ENCODE assay signal across 1 cellular context in genomic region chr3:45864760-45865567, GRCh38.
TF ChIP-seq lines count a peak whose summit lies in the region.

No MANE protein-coding gene starts in this region.

TF ChIP-seq in GM12878, 131 proteins besides CTCF, POLR2A, EP300 and RAD21 (continued from another document and continues in another):
- TF ChIP-seq NKRF (conservative IDR thresholded peaks at IDR 0.05) (no peak; the same call in 1 of the 2 replicates), CUX1 (IDR thresholded peaks at IDR 0.05; ENCODE audit: insufficient replicate concordance, low read depth, low read length) (peak; percentile 93), YBX1 (IDR thresholded peaks at IDR 0.05) (no peak), PRDM15 (CRISPR knock-in tag; IDR thresholded peaks at IDR 0.05) (no peak), IRF4 (IDR thresholded peaks at IDR 0.05; ENCODE audit: low read depth, low read length) (peak; percentile 100), HDGF (IDR thresholded peaks at IDR 0.05) (no peak; the same call in 1 of the 2 replicates), ZNF384 (IDR thresholded peaks at IDR 0.05; ENCODE audit: borderline replicate concordance, low read depth, low read length) (no peak; the same call in 1 of the 2 replicates), ZNF24 (IDR thresholded peaks at IDR 0.05) (peak; percentile 96), ZBTB40 (IDR thresholded peaks at IDR 0.05; ENCODE audit: borderline replicate concordance) (0 out of 2 replicates have a peak, but pooled peaks have one; percentile 41), SREBF2 (IDR thresholded peaks at IDR 0.05; ENCODE audit: low read length) (no peak), ASH2L (IDR thresholded peaks at IDR 0.05; ENCODE audit: borderline replicate concordance, low read depth) (no peak), CHD2 (IDR thresholded peaks at IDR 0.05; ENCODE audit: borderline replicate concordance, low read depth, low read length) (peak; percentile 70; the same call in 1 of the 2 replicates), FOXK2 (IDR thresholded peaks at IDR 0.05) (no peak), NR2C2 (IDR thresholded peaks at IDR 0.05; ENCODE audit: borderline replicate concordance, control insufficient read depth, insufficient read length, low read depth) (no peak), BHLHE40 (IDR thresholded peaks at IDR 0.05; ENCODE audit: borderline replicate concordance in 1 of 2, low read depth in 2 of 2, low read length in 1 of 2) (peak; percentile 92 to 94), PKNOX1 (IDR thresholded peaks at IDR 0.05) (peak; percentile 70), BCL3 (IDR thresholded peaks at IDR 0.05; ENCODE audit: borderline replicate concordance, insufficient read depth, low read depth, low read length, poor library complexity, severe bottlenecking) (peak; percentile 99), NR2F1 (conservative IDR thresholded peaks at IDR 0.05) (peak; percentile 100), TAF1 (IDR thresholded peaks at IDR 0.05; ENCODE audit: borderline replicate concordance, low read depth, low read length) (no peak), ZNF622 (IDR thresholded peaks at IDR 0.05) (no peak), SMAD5 (IDR thresholded peaks at IDR 0.05; ENCODE audit: low read depth) (no peak), USF2 (IDR thresholded peaks at IDR 0.05; ENCODE audit: borderline replicate concordance, low read depth, low read length) (no peak), CHD4 (IDR thresholded peaks at IDR 0.05) (no peak), BACH1 (IDR thresholded peaks at IDR 0.05; ENCODE audit: borderline replicate concordance) (peak; percentile 79; the same call in 1 of the 2 replicates), IKZF2 (IDR thresholded peaks at IDR 0.05) (peak; percentile 96 to 98), NRF1 (conservative IDR thresholded peaks at IDR 0.05; ENCODE audit: low read depth, low read length) (no peak), RUNX3 (IDR thresholded peaks at IDR 0.05; ENCODE audit: low read length) (peak; percentile 98), PBX3 (IDR thresholded peaks at IDR 0.05; ENCODE audit: insufficient replicate concordance, low read depth, low read length) (peak; percentile 5), ESRRA (IDR thresholded peaks at IDR 0.05; ENCODE audit: low read length) (no peak), SIN3A (IDR thresholded peaks at IDR 0.05; ENCODE audit: low read depth, low read length) (no peak), CEBPB (IDR thresholded peaks at IDR 0.05; ENCODE audit: borderline replicate concordance in 1 of 2, low read depth in 2 of 2, low read length in 2 of 2) (peak in 1 of 2 experiments; percentile 99; a peak in 2 of 4 replicates), YY1 (IDR thresholded peaks at IDR 0.05; ENCODE audit: low read depth, low read length) (peak; percentile 75; the same call in 1 of the 2 replicates), EGR1 (IDR thresholded peaks at IDR 0.05; ENCODE audit: borderline replicate concordance in 1 of 2, low read depth in 2 of 2, low read length in 2 of 2) (no peak), CBFB (IDR thresholded peaks at IDR 0.05; ENCODE audit: low read depth) (peak; percentile 92), RB1 (IDR thresholded peaks at IDR 0.05; ENCODE audit: borderline replicate concordance) (no peak), HCFC1 (IDR thresholded peaks at IDR 0.05; ENCODE audit: low read length) (no peak), LARP7 (IDR thresholded peaks at IDR 0.05) (0 out of 2 replicates have a peak, but pooled peaks have one; percentile 56)
